Comparison of ENCODE assay signal across 10 cellular contexts in genomic region chr15:64521201-64521600, GRCh38.
A peak's percentile ranks its signal among the peaks of the same experiment; 100 is the strongest.
DNase-seq lines count a peak whose midpoint lies in the region; ATAC-seq and TF ChIP-seq lines count a peak whose summit lies in the region.
"Had no signal": no experiment of that assay in that cellular context is flagged by ENCODE, and none has a peak within 500 bp of the region (broad histone marks: within the 10 kb centered on the region; RNA-seq: fewer than 3 reads in every experiment).

No MANE protein-coding gene starts in this region.

- peak overlapping the region; percentile 1; the same call in 1 of the 2 replicates for H3K4me3 ChIP-seq in BE2C (ENCODE audit: low read depth, low read length)
- no peak overlapping the region for H3K4me3 ChIP-seq in PC-9
- H3K4me3 ChIP-seq in esophagus muscularis mucosa = no peak overlapping the region
- no peak overlapping the region for H3K4me3 ChIP-seq in neural progenitor cell
- no peak overlapping the region for H3K4me3 ChIP-seq in foreskin fibroblast (ENCODE audit: low read depth in 1 of 2, low read length in 2 of 2)

- POLR2A ChIA-PET in PC-9 (lab: Charles Lee; ENCODE audit: unreplicated experiment) = no interaction called here

- intact Hi-C loops in PC-9 (cut with micrococcal nuclease; ENCODE audit: unreplicated experiment) (no loop called here), esophagus muscularis mucosa (cut with DNase I) (loop anchor here (10.0 kb wide), 1 partner anchor 56 kb away; the partner anchor contains the start of gene ZNF609)

- peaks cover 17% of the 10 kb centered on the region for H3K36me3 Mint-ChIP-seq in neural progenitor cell

- H3K4me2 ChIP-seq in PC-9 (0 out of 2 replicates have a peak overlapping the region, but pooled peaks have one; percentile 23), neural progenitor cell (peak overlapping the region; percentile 37)

- H3K27me3 Mint-ChIP-seq in neural progenitor cell (ENCODE audit: insufficient read depth, low read depth) = no peaks in the 10 kb centered on the region
- H3K27me3 Mint-ChIP-seq: central memory CD8-positive, alpha-beta T cell had no signal

- TF ChIP-seq CTCF in BE2C (IDR thresholded peaks at IDR 0.05; ENCODE audit: low read depth, low read length) = no peak
- TF ChIP-seq CTCF in PC-9 (conservative IDR thresholded peaks at IDR 0.05) = no peak
- no peak for TF ChIP-seq CTCF in esophagus muscularis mucosa (IDR thresholded peaks at IDR 0.05)
- TF ChIP-seq CTCF in neural progenitor cell (IDR thresholded peaks at IDR 0.05) = no peak
- TF ChIP-seq CTCF in foreskin fibroblast (IDR thresholded peaks at IDR 0.05; ENCODE audit: low read depth, low read length) = no peak

- no peak overlapping the region for H3K9ac ChIP-seq in neural progenitor cell

- DNase-seq in BE2C (no peak), PC-9 (no peak), esophagus muscularis mucosa (ENCODE audit: extremely low spot score) (no peak), neural progenitor cell (ENCODE audit: low spot score) (no peak), HuH-7 (ENCODE audit: low spot score) (no peak), HT-29 (ENCODE audit: low spot score) (no peak), foreskin fibroblast (no peak)
- DNase-seq: NCI-H2081 treated with DMSO at 0.1 percent for 48 hours had no signal

- H3K79me2 ChIP-seq in PC-9 (ENCODE audit: low read depth) (peaks cover 54% of the 10 kb centered on the region), neural progenitor cell (ENCODE audit: low read depth) (peaks cover 98% of the 10 kb centered on the region)

- H3K4me1 Mint-ChIP-seq in neural progenitor cell = peaks cover 19% of the 10 kb centered on the region

- CTCF ChIA-PET in PC-9 (lab: Charles Lee) = no interaction called here

- TF ChIP-seq POLR2A in esophagus muscularis mucosa (IDR thresholded peaks at IDR 0.05; ENCODE audit: low read depth) = no peak

- no peak overlapping the region for H3K4me3 Mint-ChIP-seq in neural progenitor cell
- H3K4me3 Mint-ChIP-seq: central memory CD8-positive, alpha-beta T cell had no signal

- TF ChIP-seq EP300 in esophagus muscularis mucosa (IDR thresholded peaks at IDR 0.05) = no peak

- no peaks in the 10 kb centered on the region for H3K27me3 ChIP-seq in BE2C
- H3K27me3 ChIP-seq in PC-9 (ENCODE audit: insufficient read depth, low read depth) = no peaks in the 10 kb centered on the region
- no peaks in the 10 kb centered on the region for H3K27me3 ChIP-seq in esophagus muscularis mucosa
- H3K27me3 ChIP-seq in neural progenitor cell = no peaks in the 10 kb centered on the region

- H3K4me1 ChIP-seq in BE2C = peaks cover 15% of the 10 kb centered on the region
- peaks cover 32% of the 10 kb centered on the region for H3K4me1 ChIP-seq in PC-9 (replicated peaks; ENCODE audit: insufficient read depth)
- peaks cover 16 to 45% (median 42%) of the 10 kb centered on the region in 4 donors for H3K4me1 ChIP-seq in esophagus muscularis mucosa
- peaks cover 15% of the 10 kb centered on the region for H3K4me1 ChIP-seq in neural progenitor cell

- no peaks in the 10 kb centered on the region for H3K9me3 Mint-ChIP-seq in neural progenitor cell
- H3K9me3 Mint-ChIP-seq: central memory CD8-positive, alpha-beta T cell had no signal

- H2AFZ ChIP-seq in PC-9 (no peak overlapping the region), neural progenitor cell (replicated peaks) (no peak overlapping the region)

- H3F3A ChIP-seq in PC-9 (ENCODE audit: insufficient read depth, low read depth) (peaks cover 21% of the 10 kb centered on the region; the same call in 1 of the 2 replicates), neural progenitor cell (ENCODE audit: low read depth) (peaks cover 15% of the 10 kb centered on the region)

- H3K9me2 ChIP-seq in PC-9 (ENCODE audit: insufficient read depth) = no peaks in the 10 kb centered on the region

- H3K27ac ChIP-seq in PC-9 = 0 out of 2 replicates have a peak overlapping the region, but pooled peaks have one; percentile 19
- H3K27ac ChIP-seq in esophagus muscularis mucosa (replicated peaks in 1 of 4) = peak overlapping the region; percentile 19 to 58 (median 30)
- no peak overlapping the region for H3K27ac ChIP-seq in neural progenitor cell

- no peak overlapping the region for H3K27ac Mint-ChIP-seq in neural progenitor cell

- H3K9me3 ChIP-seq in BE2C (no peaks in the 10 kb centered on the region; the same call in 1 of the 2 replicates), PC-9 (ENCODE audit: insufficient read depth, low read depth) (no peaks in the 10 kb centered on the region), esophagus muscularis mucosa (no peaks in the 10 kb centered on the region), neural progenitor cell (ENCODE audit: low read depth) (no peaks in the 10 kb centered on the region)

- no TSS peak for BruUV-seq in PC-9 (replicated peaks; lab: Mats Ljungman, UMichigan)

- no peak for ATAC-seq in GM18861 (IDR thresholded peaks at IDR 0.05; ENCODE audit: unreplicated experiment)

- 28% methylated on average over 1 of the region's 1 CpG for WGBS in esophagus muscularis mucosa

- H4K20me1 ChIP-seq in PC-9 (ENCODE audit: insufficient read depth) (peaks cover 26% of the 10 kb centered on the region), neural progenitor cell (ENCODE audit: low read depth) (peaks cover 95% of the 10 kb centered on the region)

- H3K36me3 ChIP-seq in BE2C = peaks cover 4% of the 10 kb centered on the region; the same call in 1 of the 2 replicates
- no peaks in the 10 kb centered on the region for H3K36me3 ChIP-seq in PC-9 (ENCODE audit: low read depth)
- H3K36me3 ChIP-seq in esophagus muscularis mucosa = no peaks in the 10 kb centered on the region
- H3K36me3 ChIP-seq in neural progenitor cell = no peaks in the 10 kb centered on the region
